ENCODE assay signal across 22 cellular contexts in genomic region chr10:24806262-24806661, GRCh38.
DNase-seq lines count a peak whose midpoint lies in the region; ATAC-seq and TF ChIP-seq lines count a peak whose summit lies in the region.
"Had no signal": no experiment of that assay in that cellular context is flagged by ENCODE, and none has a peak within 500 bp of the region (broad histone marks: within the 10 kb centered on the region; RNA-seq: fewer than 3 reads in every experiment).

No MANE protein-coding gene starts in this region.

- H3K9me3 ChIP-seq in Karpas-422 (ENCODE audit: low read length): no peaks in the 10 kb centered on the region; the same call in none of the 2 replicates
- no peaks in the 10 kb centered on the region for H3K9me3 ChIP-seq in tibial artery

- H3K4me3 ChIP-seq in Karpas-422 (ENCODE audit: low read length): no peak overlapping the region
- H3K4me3 ChIP-seq in dorsolateral prefrontal cortex: no peak overlapping the region
- no peak overlapping the region for H3K4me3 ChIP-seq in tibial artery
- H3K4me3 ChIP-seq: GM23248 had no signal

- H3K9me2 ChIP-seq in Karpas-422 (replicated peaks; ENCODE audit: insufficient read depth, low read length): no peaks in the 10 kb centered on the region; the same call in 1 of the 2 replicates

- no peaks in the 10 kb centered on the region for H4K20me1 ChIP-seq in Karpas-422 (ENCODE audit: insufficient read depth, low read depth, low read length)

- TF ChIP-seq CTCF in dorsolateral prefrontal cortex (IDR thresholded peaks at IDR 0.05 in 54 of 56, conservative IDR thresholded peaks at IDR 0.05 in 2 of 56; ENCODE audit: low read depth in 1 of 56, partially characterized antibody in 56 of 56) (no peak), tibial artery (IDR thresholded peaks at IDR 0.05) (no peak)

- ATAC-seq in HG02884 (IDR thresholded peaks at IDR 0.05; ENCODE audit: unreplicated experiment): no peak
- ATAC-seq: HCT116, PC-3 had no signal

- no peaks in the 10 kb centered on the region for H3K79me2 ChIP-seq in Karpas-422 (ENCODE audit: low read length)

- no peak for DNase-seq in Karpas-422
- DNase-seq in dorsolateral prefrontal cortex: peak in 7 of 10 donors; percentile 25 to 81 (median 63)
- peak; percentile 84 for DNase-seq in putamen (ENCODE audit: low spot score)
- DNase-seq in H4 (ENCODE audit: low spot score): no peak
- no peak for DNase-seq in tibial artery
- DNase-seq in activated CD8-positive, alpha-beta memory T cell treated with anti-CD3 and anti-CD28 coated beads, Interleukin-2, amount 50 U/mL, for 4 hours: no peak
- DNase-seq: 8988T; Calu3; CD8-positive, alpha-beta memory T cell; DMS153; GM23248; Kasumi-1; NCI-H1694; NCI-H2081; NCI-H2171 treated with DMSO at 0.1 percent for 48 hours; NCI-H446; NCI-H526; PC-3; Right ventricle myocardium superior had no signal

- peak overlapping the region; percentile 36; the same call in 1 of the 2 replicates for H2AFZ ChIP-seq in Karpas-422 (ENCODE audit: low read length)
- H2AFZ ChIP-seq: GM23248 had no signal

- H3K27me3 ChIP-seq in Karpas-422 (ENCODE audit: low read length) (no peaks in the 10 kb centered on the region), dorsolateral prefrontal cortex (no peaks in the 10 kb centered on the region), layer of hippocampus (ENCODE audit: control insufficient read depth, insufficient read depth, low read length) (no peaks in the 10 kb centered on the region), tibial artery (no peaks in the 10 kb centered on the region)

- no peak overlapping the region for H3K27ac ChIP-seq in Karpas-422 (ENCODE audit: low read length)
- H3K27ac ChIP-seq in dorsolateral prefrontal cortex: peak overlapping the region; percentile 21 to 96 (median 90)
- H3K27ac ChIP-seq in layer of hippocampus (ENCODE audit: low read depth, low read length): peak overlapping the region; percentile 93
- no peak overlapping the region for H3K27ac ChIP-seq in tibial artery
- H3K27ac ChIP-seq: GM23248 had no signal

- H3K4me2 ChIP-seq in Karpas-422 (ENCODE audit: low read depth, low read length, poor library complexity, severe bottlenecking): no peak overlapping the region

- intact Hi-C loops in dorsolateral prefrontal cortex (cut with DNase I) (no loop called here), tibial artery (cut with DNase I; ENCODE audit: low total_unique reads) (no loop called here)

- no peak overlapping the region for H3K9ac ChIP-seq in Karpas-422 (ENCODE audit: low read length)
- H3K9ac ChIP-seq: GM23248 had no signal

- no peaks in the 10 kb centered on the region for H3K36me3 ChIP-seq in Karpas-422 (ENCODE audit: insufficient read depth, low read length)
- no peaks in the 10 kb centered on the region for H3K36me3 ChIP-seq in tibial artery

- no peaks in the 10 kb centered on the region for H3K4me1 ChIP-seq in Karpas-422 (ENCODE audit: low read length)
- no peaks in the 10 kb centered on the region for H3K4me1 ChIP-seq in tibial artery

Comparison
In these comparisons a context has a peak if more than half of its experiments do, and no peak if none do; other contexts are left out.
1. DNase-seq: peak in dorsolateral prefrontal cortex (7 of 10) and putamen (single experiment); none in Karpas-422 (single experiment), H4 (single experiment), tibial artery (0 of 2) and activated CD8-positive, alpha-beta memory T cell treated with anti-CD3 and anti-CD28 coated beads, Interleukin-2, amount 50 U/mL, for 4 hours (single experiment).
2. H3K27ac ChIP-seq: peak in dorsolateral prefrontal cortex (59 of 59) and layer of hippocampus (single experiment); none in Karpas-422 (single experiment) and tibial artery (0 of 2).